8 cellular contexts compared by ENCODE assay signal in the genomic region with DNA sequence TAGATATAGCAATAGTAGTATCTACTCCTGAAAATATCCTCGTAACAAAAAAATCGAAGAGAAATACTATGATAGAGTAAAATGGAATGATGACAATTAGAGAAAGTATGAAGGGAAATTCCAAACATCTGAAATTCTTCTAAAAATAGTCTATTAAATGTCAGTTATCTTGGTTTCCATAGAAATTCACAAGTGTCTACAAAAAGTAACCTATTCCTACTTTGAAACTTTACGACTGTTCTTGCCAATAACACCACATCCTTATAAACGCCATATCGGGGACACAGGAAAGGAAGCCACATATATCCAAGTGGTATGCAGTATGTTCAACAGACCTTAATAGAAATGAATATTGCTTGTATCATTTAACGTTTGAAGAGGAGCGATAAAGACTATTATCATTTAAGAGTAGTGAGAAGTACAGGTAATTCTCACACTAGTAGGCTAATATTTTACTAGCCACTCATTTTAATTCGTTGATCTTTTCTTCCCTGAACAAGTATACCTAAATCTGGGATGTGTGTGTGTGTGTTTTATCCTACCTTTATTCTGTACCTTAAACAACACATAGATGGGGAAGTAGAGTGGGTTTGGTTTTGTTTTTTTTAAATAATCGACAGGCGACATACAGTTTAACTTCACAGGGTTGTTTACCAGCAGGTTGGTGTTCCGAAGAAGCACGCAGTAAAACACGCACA. TPM values are rescaled to one million over a fixed set of nuclear protein-coding genes. Genes with fewer than 3 reads are reported as not detected.
DNase-seq lines count a peak whose midpoint lies in the region; ATAC-seq and TF ChIP-seq lines count a peak whose summit lies in the region.

No MANE protein-coding gene starts in this region.

- H3K9me3 ChIP-seq in BE2C: no peaks in the 10 kb centered on the region
- H3K9me3 ChIP-seq in HUES64 (ENCODE audit: insufficient read depth, low read depth, low read length): no peaks in the 10 kb centered on the region; the same call in 1 of the 2 replicates
- H3K9me3 ChIP-seq in naive thymus-derived CD4-positive, alpha-beta T cell (ENCODE audit: control insufficient read depth in 2 of 3, low read length in 3 of 3): no peaks in the 10 kb centered on the region

- peaks cover 0 to 8% (median 0%) of the 10 kb centered on the region in 5 donors for H3K36me3 Mint-ChIP-seq in naive thymus-derived CD4-positive, alpha-beta T cell

- CTCF ChIA-PET in naive thymus-derived CD4-positive, alpha-beta T cell (lab: Charles Lee): no interaction called here

- TF ChIP-seq CTCF in BE2C (IDR thresholded peaks at IDR 0.05; ENCODE audit: low read depth, low read length): no peak

- peaks cover 14 to 45% (median 24%) of the 10 kb centered on the region in 5 donors for H3K27me3 Mint-ChIP-seq in naive thymus-derived CD4-positive, alpha-beta T cell

- H3K4me1 Mint-ChIP-seq in naive thymus-derived CD4-positive, alpha-beta T cell: peaks cover 6 to 19% (median 12%) of the 10 kb centered on the region in 7 donors

- ATAC-seq in naive thymus-derived CD4-positive, alpha-beta T cell: no peak

- H3K27me3 ChIP-seq in BE2C: peaks cover 21% of the 10 kb centered on the region
- peaks cover 24% of the 10 kb centered on the region for H3K27me3 ChIP-seq in HUES64 (ENCODE audit: insufficient read depth, low read length)
- H3K27me3 ChIP-seq in naive thymus-derived CD4-positive, alpha-beta T cell (ENCODE audit: control insufficient read depth in 2 of 2, insufficient read depth in 2 of 2, low read length in 2 of 2): peaks cover 5 to 15% of the 10 kb centered on the region in 2 donors

- no peak overlapping the region for H3K27ac Mint-ChIP-seq in naive thymus-derived CD4-positive, alpha-beta T cell

- H3K4me1 ChIP-seq in BE2C (peaks cover 7% of the 10 kb centered on the region; the same call in 1 of the 2 replicates), HUES64 (ENCODE audit: insufficient read depth, low read length) (peaks cover 9% of the 10 kb centered on the region)
- H3K4me1 ChIP-seq in naive thymus-derived CD4-positive, alpha-beta T cell (ENCODE audit: control insufficient read depth in 2 of 2, insufficient read depth in 2 of 2, low read length in 2 of 2): peaks cover 0 to 5% of the 10 kb centered on the region in 2 donors

- H3K4me3 Mint-ChIP-seq in naive thymus-derived CD4-positive, alpha-beta T cell: peak overlapping the region; percentile 10 to 92 (median 64)

- H3K36me3 ChIP-seq in BE2C: no peaks in the 10 kb centered on the region
- 0 out of 2 replicates have a peak, but pooled peaks cover 10% of the 10 kb centered on the region for H3K36me3 ChIP-seq in HUES64 (ENCODE audit: insufficient read depth, low read length)
- H3K36me3 ChIP-seq in naive thymus-derived CD4-positive, alpha-beta T cell (ENCODE audit: control insufficient read depth in 2 of 3, insufficient read depth in 3 of 3, low read length in 3 of 3): no peaks in the 10 kb centered on the region

- WGBS in HUES64: 81% methylated on average over 5 of the region's 13 CpGs

- peak overlapping the region; percentile 86 for H3K9ac ChIP-seq in HUES64 (ENCODE audit: low read depth, low read length)

- POLR2A ChIA-PET in naive thymus-derived CD4-positive, alpha-beta T cell (lab: Charles Lee): interaction anchor here (3.5 kb wide), 1 partner anchor 16 kb away, joined by 19 read pairs; a partner anchor contains a TSS

- intact Hi-C loops in naive thymus-derived CD4-positive, alpha-beta T cell (cut with micrococcal nuclease): no loop called here

- peaks cover 0 to 7% (median 0%) of the 10 kb centered on the region in 11 donors for H3K9me3 Mint-ChIP-seq in naive thymus-derived CD4-positive, alpha-beta T cell

- H3K4me3 ChIP-seq in BE2C (ENCODE audit: low read depth, low read length): peak overlapping the region; percentile 65
- peak overlapping the region; percentile 94 for H3K4me3 ChIP-seq in HUES64 (ENCODE audit: low read length)
- no peak overlapping the region for H3K4me3 ChIP-seq in naive thymus-derived CD4-positive, alpha-beta T cell (ENCODE audit: low read length)

- no peak overlapping the region for H3K27ac ChIP-seq in HUES64 (ENCODE audit: low read depth, low read length)
- H3K27ac ChIP-seq in naive thymus-derived CD4-positive, alpha-beta T cell (ENCODE audit: low read depth, low read length): no peak overlapping the region

- DNase-seq in BE2C: no peak
- DNase-seq in dermis blood vessel endothelial cell: peak; percentile 74
- peak in 1 of 9 donors; percentile 4 for DNase-seq in naive thymus-derived CD4-positive, alpha-beta T cell
- no peak for DNase-seq in stimulated activated CD4-positive, alpha-beta T cell treated with anti-CD3 and anti-CD28 coated beads, Interleukin-12 subunit alpha, Interleukin-12 subunit beta, amount 100 ng/mL, for 4 hours
- no peak for DNase-seq in NAMALWA (ENCODE audit: low spot score)
- no peak for DNase-seq in activated CD8-positive, alpha-beta memory T cell treated with anti-CD3 and anti-CD28 coated beads for 24 hours
- no peak for DNase-seq in stimulated activated CD4-positive, alpha-beta T cell treated with anti-CD3 and anti-CD28 coated beads, Interleukin-4, amount 100 ng/mL, for 1 hour

RNA-seq across cellular contexts. Expression of a gene that starts 1.2 kb away (rescaled TPM):
- 4.5 TPM for polyA plus RNA-seq in BE2C (2012; ENCODE audit: insufficient read depth, insufficient read length, low read depth)
- polyA plus RNA-seq in HUES64 (2013, experiment 1 of 2): 56.6 TPM
- 50.8 TPM for polyA plus RNA-seq in HUES64 (2013, experiment 2 of 2)
- 12.6 and 14.0 TPM in 2 replicates for total RNA-seq in dermis blood vessel endothelial cell
- total RNA-seq in naive thymus-derived CD4-positive, alpha-beta T cell: under 1 TPM in 1 of 5 experiments, not detected in 4; 0.07 TPM
- not detected for polyA plus RNA-seq in naive thymus-derived CD4-positive, alpha-beta T cell

RNA-seq across cellular contexts. Expression of a gene that starts 15.1 kb away (rescaled TPM):
- polyA plus RNA-seq in BE2C (2012; ENCODE audit: insufficient read depth, insufficient read length, low read depth): 24.1 TPM
- 60.4 TPM for polyA plus RNA-seq in HUES64 (2013, experiment 1 of 2)
- polyA plus RNA-seq in HUES64 (2013, experiment 2 of 2): 62.4 TPM
- 49.9 and 56.8 TPM in 2 replicates for total RNA-seq in dermis blood vessel endothelial cell
- total RNA-seq in naive thymus-derived CD4-positive, alpha-beta T cell: 10 to 100 TPM; 14.9 to 34.7 (median 15.5) TPM
- polyA plus RNA-seq in naive thymus-derived CD4-positive, alpha-beta T cell: 10 to 100 TPM; 12.7 to 21.1 TPM

Comparison
In these comparisons a context has a peak if more than half of its experiments do, and no peak if none do; other contexts are left out.
1. RNA of a gene that starts 1.2 kb away (total RNA-seq): 12.6 to 14.0 TPM in dermis blood vessel endothelial cell; 0.07 TPM in naive thymus-derived CD4-positive, alpha-beta T cell; every median in the first group is over 10 times any median in the second.